8 cellular contexts compared by ENCODE assay signal in the genomic region with DNA sequence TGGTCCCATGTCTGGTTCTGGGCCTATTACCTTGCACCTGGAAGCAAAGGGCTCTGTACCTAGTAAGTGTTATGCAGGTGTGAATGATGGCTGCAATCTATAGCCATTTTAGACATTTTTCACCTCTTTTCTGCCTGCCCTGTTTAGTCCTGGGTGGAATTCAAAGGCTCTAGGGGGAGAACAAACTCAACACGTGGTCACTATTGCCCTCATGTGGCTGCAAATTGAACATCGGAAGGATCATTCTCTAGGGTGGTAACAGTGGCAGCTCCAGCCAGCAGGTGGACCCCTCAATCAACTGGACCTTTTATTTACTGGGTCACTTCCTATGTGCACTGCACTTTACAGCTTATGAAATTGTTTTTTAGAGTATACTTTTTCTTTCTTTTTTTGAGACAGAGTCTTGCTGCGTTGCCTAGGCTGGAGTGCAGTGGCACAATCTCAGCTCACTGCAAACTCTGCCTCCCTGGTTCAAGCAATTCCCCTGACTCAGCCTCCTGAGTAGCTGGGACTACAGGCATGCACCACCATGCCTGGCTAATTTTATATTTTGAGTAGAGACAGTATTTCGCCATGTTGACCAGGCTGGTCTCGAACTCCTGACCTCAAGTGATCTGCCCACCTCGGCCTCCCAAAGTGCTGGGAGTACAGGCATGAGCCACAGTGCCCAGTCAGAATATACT. TPM values are rescaled to one million over a fixed set of nuclear protein-coding genes. Genes with fewer than 3 reads are reported as not detected.
DNase-seq lines count a peak whose midpoint lies in the region; ATAC-seq and TF ChIP-seq lines count a peak whose summit lies in the region.
"Not testable (repeated sequence)": the region's sequence is repeated elsewhere in the genome, so short reads cannot be mapped to it uniquely, and the experiment has no call there.

No MANE protein-coding gene starts in this region.

- not testable (repeated sequence) for H3K4me1 ChIP-seq in Caco-2

- not testable (repeated sequence) for H3K9me3 ChIP-seq in Caco-2

- POLR2A ChIA-PET in Caco-2 (lab: Charles Lee): not testable (repeated sequence)

- H3K4me3 Mint-ChIP-seq in Caco-2 (ENCODE audit: unreplicated experiment); HFFc6; activated naive CD8-positive, alpha-beta T cell treated with anti-CD3 and anti-CD28 coated beads, Interleukin-2, amount 50 U/mL, for 24 hours: not testable (repeated sequence)

- H3K27ac Mint-ChIP-seq in Caco-2 (ENCODE audit: unreplicated experiment); HFFc6; activated naive CD8-positive, alpha-beta T cell treated with anti-CD3 and anti-CD28 coated beads, Interleukin-2, amount 50 U/mL, for 24 hours: not testable (repeated sequence)

- peak; percentile 59 for ATAC-seq in activated naive CD8-positive, alpha-beta T cell treated with anti-CD3 and anti-CD28 coated beads, Interleukin-2, amount 50 U/mL, for 24 hours

- not testable (repeated sequence) for BruUV-seq in Caco-2 (replicated peaks; lab: Mats Ljungman, UMichigan)

- H3K36me3 Mint-ChIP-seq in Caco-2 (ENCODE audit: insufficient read depth, unreplicated experiment); HFFc6 (ENCODE audit: low read depth); activated naive CD8-positive, alpha-beta T cell treated with anti-CD3 and anti-CD28 coated beads, Interleukin-2, amount 50 U/mL, for 24 hours (ENCODE audit: low read depth): not testable (repeated sequence)

- H3K4me3 ChIP-seq in Caco-2 (ENCODE audit: low read depth, low read length): not testable (repeated sequence)

- not testable (repeated sequence) for H3K9me3 Mint-ChIP-seq in Caco-2 (ENCODE audit: unreplicated experiment); HFFc6; activated naive CD8-positive, alpha-beta T cell treated with anti-CD3 and anti-CD28 coated beads, Interleukin-2, amount 50 U/mL, for 24 hours

- intact Hi-C loops in Caco-2 (cut with micrococcal nuclease; ENCODE audit: unreplicated experiment): loop anchor here (1.0 to 5.0 kb wide), 8 partner anchors 82 to 422 kb away; partner anchors contain the start of gene BPIFB2

- CTCF ChIA-PET in Caco-2 (lab: Charles Lee): interaction anchor here (0.6 to 2.0 kb wide), 31 partner anchors 10 to 318 kb away, joined by 3 to 40 read pairs (median 4); partner anchors contain the start of gene MAPRE1

- not testable (repeated sequence) for H3K36me3 ChIP-seq in Caco-2 (ENCODE audit: control insufficient read depth, insufficient read depth, low read length)

- DNase-seq in Caco-2: peak; percentile 87 to 91
- DNase-seq in HFFc6: peak; percentile 68
- DNase-seq in NCI-H2227 (lab: John Stamatoyannopoulos, UW; ENCODE audit: unreplicated experiment): peak; percentile 76
- DNase-seq in T follicular helper cell (ENCODE audit: low read depth): peak; percentile 3
- peak; percentile 33 for DNase-seq in activated naive CD8-positive, alpha-beta T cell treated with anti-CD3 and anti-CD28 coated beads, Interleukin-2, amount 50 U/mL, for 24 hours
- peak; percentile 37 for DNase-seq in foreskin melanocyte
- DNase-seq in mucosa of gallbladder (ENCODE audit: low spot score): peak; percentile 38
- DNase-seq in stimulated activated CD8-positive, alpha-beta memory T cell treated with anti-CD3 and anti-CD28 coated beads, Interleukin-7, amount 100 ng/mL, for 24 hours (ENCODE audit: low read depth): peak; percentile 1

- peaks cover 12% of the 10 kb centered on the region for H3K27me3 Mint-ChIP-seq in Caco-2 (ENCODE audit: insufficient read depth, unreplicated experiment)
- peaks cover 35% of the 10 kb centered on the region for H3K27me3 Mint-ChIP-seq in HFFc6 (ENCODE audit: insufficient read depth)
- H3K27me3 Mint-ChIP-seq in activated naive CD8-positive, alpha-beta T cell treated with anti-CD3 and anti-CD28 coated beads, Interleukin-2, amount 50 U/mL, for 24 hours: not testable (repeated sequence)

- H3K4me1 Mint-ChIP-seq in Caco-2 (ENCODE audit: low read depth, unreplicated experiment); HFFc6 (ENCODE audit: low read depth); activated naive CD8-positive, alpha-beta T cell treated with anti-CD3 and anti-CD28 coated beads, Interleukin-2, amount 50 U/mL, for 24 hours: not testable (repeated sequence)

- not testable (repeated sequence) for H3K27me3 ChIP-seq in Caco-2 (replicated peaks; ENCODE audit: control insufficient read depth, insufficient read depth, low read length)

- peak; percentile 100 for TF ChIP-seq CTCF in Caco-2 (IDR thresholded peaks at IDR 0.05; ENCODE audit: insufficient read depth in 1 of 2, low read depth in 1 of 2, low read length in 1 of 2, severe bottlenecking in 1 of 2, unreplicated experiment in 1 of 2)
- peak; percentile 86 for TF ChIP-seq CTCF in HFFc6 (IDR thresholded peaks at IDR 0.05)

RNA-seq across cellular contexts. Expression of gene BPIFB4, which starts 16.6 kb away (rescaled TPM):
- total RNA-seq in Caco-2 (2022) (not detected in 2 replicates), mucosa of gallbladder (not detected)
- not detected for total RNA-seq in HFFc6 (2021; fragmentation: NEBNext Ultra II Directional; extraction: Animal tissue kit (Norgen Biotek cat#: 25700))

RNA-seq across cellular contexts. Expression of gene BPIFB3, which starts 42.3 kb away (rescaled TPM):
- not detected in 2 replicates for total RNA-seq in Caco-2 (2022)
- total RNA-seq in HFFc6 (2021; fragmentation: NEBNext Ultra II Directional; extraction: Animal tissue kit (Norgen Biotek cat#: 25700)): not detected
- total RNA-seq in mucosa of gallbladder: not detected

Comparison
In these comparisons a context has a peak if more than half of its experiments do, and no peak if none do; other contexts are left out.
1. DNase-seq: peak in every context shown above with its lines; median percentile 89 in Caco-2; 76 in NCI-H2227; 68 in HFFc6; 38 in mucosa of gallbladder; 37 in foreskin melanocyte; 33 in activated naive CD8-positive, alpha-beta T cell treated with anti-CD3 and anti-CD28 coated beads, Interleukin-2, amount 50 U/mL, for 24 hours; 3 in T follicular helper cell; 1 in stimulated activated CD8-positive, alpha-beta memory T cell treated with anti-CD3 and anti-CD28 coated beads, Interleukin-7, amount 100 ng/mL, for 24 hours.